8 cellular contexts compared by ENCODE assay signal in the genomic region with DNA sequence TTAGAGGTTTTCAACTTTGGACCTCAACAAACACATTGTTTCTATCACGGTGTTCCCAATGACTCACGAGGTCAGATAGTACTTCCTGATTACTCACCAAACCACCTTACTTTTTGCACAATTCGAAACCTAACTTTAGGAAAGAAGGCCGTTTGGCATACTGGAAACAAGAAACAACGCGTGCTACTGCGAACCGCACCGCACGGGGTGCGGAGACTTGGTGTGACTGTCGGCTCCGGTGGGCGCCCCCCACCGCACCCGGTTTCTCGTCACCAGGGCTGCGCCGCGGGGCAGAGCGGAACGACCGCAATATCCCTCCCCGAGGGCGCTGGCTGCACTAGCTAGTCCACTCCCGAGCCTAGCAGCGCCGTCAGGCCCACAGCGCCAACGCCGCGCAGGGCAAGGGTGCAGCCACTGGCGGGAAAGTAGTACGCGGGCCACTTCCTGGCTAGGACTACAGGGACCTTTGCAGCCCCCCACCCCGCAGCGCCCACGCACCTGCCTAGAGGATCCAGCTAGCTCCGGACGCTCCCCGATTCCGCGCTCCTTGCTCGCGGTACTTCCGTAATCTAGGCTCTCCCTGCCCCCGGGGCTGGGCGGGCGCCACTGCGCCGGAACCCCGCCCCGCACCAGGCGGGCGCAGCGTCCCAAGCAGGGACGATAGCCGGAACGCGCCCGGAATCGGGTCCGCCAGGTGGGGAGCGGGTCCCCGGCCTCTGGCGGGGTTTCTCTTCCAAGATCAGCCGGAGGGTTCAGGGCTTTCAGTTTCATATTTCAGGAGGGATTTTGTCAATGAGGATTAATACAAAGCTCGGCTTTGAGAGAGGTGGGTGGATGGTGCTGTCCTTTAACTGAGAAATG. TPM values are rescaled to one million over a fixed set of nuclear protein-coding genes. Genes with fewer than 3 reads are reported as not detected.
DNase-seq lines count a peak whose midpoint lies in the region; ATAC-seq and TF ChIP-seq lines count a peak whose summit lies in the region.

A gene (minus strand): TSS at position 571 of the 861 bp plus-strand sequence. CDS start 9,002 bp downstream, outside the sequence.

- 0 to 1% methylated on average over 26 to 68 of the region's 68 CpGs for WGBS in endodermal cell (ENCODE audit: insufficient coverage in 1 of 2, insufficient read length in 1 of 2), 2 experiments
- WGBS in mesodermal cell (ENCODE audit: insufficient coverage in 2 of 2), 2 experiments, result 0% methylated on average over 55 to 63 of the region's 68 CpGs

- TF ChIP-seq CTCF in endodermal cell (conservative IDR thresholded peaks at IDR 0.05), result peak; percentile 27

- ATAC-seq in GM19372 (IDR thresholded peaks at IDR 0.05; ENCODE audit: low read depth, unreplicated experiment), result peak; percentile 50
- ATAC-seq in HG03520 (IDR thresholded peaks at IDR 0.05; ENCODE audit: unreplicated experiment), result peak; percentile 61

- H3K4me3 ChIP-seq in CD4-positive, alpha-beta memory T cell (ENCODE audit: low read length in 2 of 2), result peak within 1 kb of the TSS; percentile 59
- H3K4me3 ChIP-seq in NT2/D1 (ENCODE audit: insufficient read length, low read depth) (peak within 1 kb of the TSS; percentile 84), endodermal cell (ENCODE audit: low read length) (peak within 1 kb of the TSS; percentile 92), mesodermal cell (ENCODE audit: extremely low read depth, insufficient read depth, low read length, poor library complexity, severe bottlenecking) (peak within 1 kb of the TSS; percentile 67)

- H3K27ac ChIP-seq in CD4-positive, alpha-beta memory T cell (ENCODE audit: low read depth, low read length), result peak within 1 kb of the TSS; percentile 77
- H3K27ac ChIP-seq in endodermal cell (ENCODE audit: low read depth, low read length), result no peak within 1 kb of the TSS
- H3K27ac ChIP-seq in mesodermal cell (ENCODE audit: low read depth, low read length, severe bottlenecking), result peak within 1 kb of the TSS; percentile 84

- intact Hi-C loops in CD4-positive, alpha-beta memory T cell (cut with micrococcal nuclease), result loop anchor here (2.0 to 5.0 kb wide), 4 partner anchors 42 to 260 kb away; no protein-coding TSS in a partner anchor

- no peaks in the 10 kb centered on the region for H3K27me3 ChIP-seq in CD4-positive, alpha-beta memory T cell (ENCODE audit: insufficient read depth, low read length)
- no peaks in the 10 kb centered on the region for H3K27me3 ChIP-seq in NT2/D1 (ENCODE audit: insufficient read depth, insufficient read length)
- no peaks in the 10 kb centered on the region for H3K27me3 ChIP-seq in endodermal cell (ENCODE audit: control insufficient read depth, insufficient read depth, low read length, poor library complexity, severe bottlenecking)

- H3K4me3 Mint-ChIP-seq in CD4-positive, alpha-beta memory T cell, result peak within 1 kb of the TSS; percentile 83 to 94 (median 92)
- peak within 1 kb of the TSS; percentile 71 for H3K4me3 Mint-ChIP-seq in endodermal cell

- CTCF ChIA-PET in CD4-positive, alpha-beta memory T cell (lab: Charles Lee; ENCODE audit: partially characterized antibody), result no interaction called here

- peak; percentile 63 to 74 (median 72) for DNase-seq in CD4-positive, alpha-beta memory T cell
- DNase-seq in NT2/D1 (ENCODE audit: low read depth, low spot score) (peak; percentile 57), endodermal cell (peak; percentile 90)
- DNase-seq in activated CD8-positive, alpha-beta memory T cell treated with anti-CD3 and anti-CD28 coated beads for 48 hours (ENCODE audit: low read depth in 2 of 3, low spot score in 2 of 3), result peak; percentile 55 to 65 (median 61)
- peak; percentile 30 to 42 for DNase-seq in stimulated activated CD8-positive, alpha-beta memory T cell treated with anti-CD3 and anti-CD28 coated beads, Interleukin-2, amount 100 ng/mL, for 1 hour (ENCODE audit: low read depth in 2 of 2)

- H3K9me3 Mint-ChIP-seq in CD4-positive, alpha-beta memory T cell, result peaks cover 0 to 2% (median 0%) of the 10 kb centered on the region in 8 donors
- H3K9me3 Mint-ChIP-seq in endodermal cell, result no peaks in the 10 kb centered on the region

- no peaks in the 10 kb centered on the region for H3K27me3 Mint-ChIP-seq in CD4-positive, alpha-beta memory T cell
- peaks cover 8% of the 10 kb centered on the region for H3K27me3 Mint-ChIP-seq in endodermal cell (ENCODE audit: insufficient read depth)

- H3K36me3 ChIP-seq in CD4-positive, alpha-beta memory T cell (ENCODE audit: insufficient read depth, low read length), result no peaks in the 10 kb centered on the region
- H3K36me3 ChIP-seq in NT2/D1 (ENCODE audit: insufficient read depth, insufficient read length, low read length) (no peaks in the 10 kb centered on the region), endodermal cell (ENCODE audit: control insufficient read depth, insufficient read depth, low read length) (no peaks in the 10 kb centered on the region), mesodermal cell (ENCODE audit: control insufficient read depth, insufficient read depth, low read length) (peaks cover 8% of the 10 kb centered on the region)

- H3K4me1 Mint-ChIP-seq in CD4-positive, alpha-beta memory T cell, result peaks cover 17 to 45% (median 32%) of the 10 kb centered on the region in 4 donors
- H3K4me1 Mint-ChIP-seq in endodermal cell, result peaks cover 12% of the 10 kb centered on the region

- peak within 1 kb of the TSS; percentile 88 to 97 (median 92) for H3K27ac Mint-ChIP-seq in CD4-positive, alpha-beta memory T cell
- peak within 1 kb of the TSS; percentile 87 for H3K27ac Mint-ChIP-seq in endodermal cell

- H3K9ac ChIP-seq in NT2/D1 (ENCODE audit: insufficient read length, low read depth) (peak within 1 kb of the TSS; percentile 83), endodermal cell (ENCODE audit: extremely low read depth, low read length, poor library complexity, severe bottlenecking) (peak within 1 kb of the TSS; percentile 74)

- H3K9me3 ChIP-seq in CD4-positive, alpha-beta memory T cell (ENCODE audit: control insufficient read depth in 1 of 2, low read length in 2 of 2), result no peaks in the 10 kb centered on the region
- peaks cover 2% of the 10 kb centered on the region; the same call in 1 of the 2 replicates for H3K9me3 ChIP-seq in NT2/D1 (ENCODE audit: insufficient read depth, low read length)
- H3K9me3 ChIP-seq in endodermal cell (ENCODE audit: control insufficient read depth, low read length), result peaks cover 4% of the 10 kb centered on the region
- no peaks in the 10 kb centered on the region for H3K9me3 ChIP-seq in mesodermal cell (ENCODE audit: control insufficient read depth, low read length)

- POLR2A ChIA-PET in CD4-positive, alpha-beta memory T cell (lab: Charles Lee; ENCODE audit: partially characterized antibody), result interaction anchor here (0.7 to 1.8 kb wide), 5 partner anchors 11 to 261 kb away, joined by 3 to 7 read pairs (median 3); no protein-coding TSS in a partner anchor

- peaks cover 5 to 23% of the 10 kb centered on the region in 2 donors for H3K36me3 Mint-ChIP-seq in CD4-positive, alpha-beta memory T cell
- peaks cover 11% of the 10 kb centered on the region for H3K36me3 Mint-ChIP-seq in endodermal cell (ENCODE audit: low read depth)

- H3K4me1 ChIP-seq in CD4-positive, alpha-beta memory T cell (ENCODE audit: insufficient read depth, low read length), result peaks cover 18% of the 10 kb centered on the region
- H3K4me1 ChIP-seq in NT2/D1 (ENCODE audit: insufficient read depth, insufficient read length), result no peaks in the 10 kb centered on the region
- peaks cover 5% of the 10 kb centered on the region for H3K4me1 ChIP-seq in endodermal cell (ENCODE audit: control insufficient read depth, insufficient read depth, low read length)
- peaks cover 7% of the 10 kb centered on the region for H3K4me1 ChIP-seq in mesodermal cell (ENCODE audit: control insufficient read depth, insufficient read depth, low read length, poor library complexity, severe bottlenecking)

RNA-seq across cellular contexts. Expression of the gene that starts here (rescaled TPM):
- total RNA-seq in CD4-positive, alpha-beta memory T cell, result 10 to 100 TPM; 90.0 to 92.9 TPM
- polyA plus RNA-seq in CD4-positive, alpha-beta memory T cell, result 10 to 100 TPM; 51.0 to 65.3 TPM
- total RNA-seq in endodermal cell, result 10 to 100 TPM; 35.7 to 51.8 TPM
- 32.4 TPM for polyA plus RNA-seq in endodermal cell (2013, experiment 1 of 2)
- 31.9 TPM for polyA plus RNA-seq in endodermal cell (2013, experiment 2 of 2)
- 37.0 TPM for polyA plus RNA-seq in mesodermal cell (2013, experiment 1 of 2)
- 36.8 TPM for polyA plus RNA-seq in mesodermal cell (2013, experiment 2 of 2)

Comparison
In these comparisons a context has a peak if more than half of its experiments do, and no peak if none do; other contexts are left out.
1. DNase-seq: peak in every context shown above with its lines; median percentile 90 in endodermal cell; 72 in CD4-positive, alpha-beta memory T cell; 61 in activated CD8-positive, alpha-beta memory T cell treated with anti-CD3 and anti-CD28 coated beads for 48 hours; 57 in NT2/D1; 36 in stimulated activated CD8-positive, alpha-beta memory T cell treated with anti-CD3 and anti-CD28 coated beads, Interleukin-2, amount 100 ng/mL, for 1 hour.